In the genomic region with DNA sequence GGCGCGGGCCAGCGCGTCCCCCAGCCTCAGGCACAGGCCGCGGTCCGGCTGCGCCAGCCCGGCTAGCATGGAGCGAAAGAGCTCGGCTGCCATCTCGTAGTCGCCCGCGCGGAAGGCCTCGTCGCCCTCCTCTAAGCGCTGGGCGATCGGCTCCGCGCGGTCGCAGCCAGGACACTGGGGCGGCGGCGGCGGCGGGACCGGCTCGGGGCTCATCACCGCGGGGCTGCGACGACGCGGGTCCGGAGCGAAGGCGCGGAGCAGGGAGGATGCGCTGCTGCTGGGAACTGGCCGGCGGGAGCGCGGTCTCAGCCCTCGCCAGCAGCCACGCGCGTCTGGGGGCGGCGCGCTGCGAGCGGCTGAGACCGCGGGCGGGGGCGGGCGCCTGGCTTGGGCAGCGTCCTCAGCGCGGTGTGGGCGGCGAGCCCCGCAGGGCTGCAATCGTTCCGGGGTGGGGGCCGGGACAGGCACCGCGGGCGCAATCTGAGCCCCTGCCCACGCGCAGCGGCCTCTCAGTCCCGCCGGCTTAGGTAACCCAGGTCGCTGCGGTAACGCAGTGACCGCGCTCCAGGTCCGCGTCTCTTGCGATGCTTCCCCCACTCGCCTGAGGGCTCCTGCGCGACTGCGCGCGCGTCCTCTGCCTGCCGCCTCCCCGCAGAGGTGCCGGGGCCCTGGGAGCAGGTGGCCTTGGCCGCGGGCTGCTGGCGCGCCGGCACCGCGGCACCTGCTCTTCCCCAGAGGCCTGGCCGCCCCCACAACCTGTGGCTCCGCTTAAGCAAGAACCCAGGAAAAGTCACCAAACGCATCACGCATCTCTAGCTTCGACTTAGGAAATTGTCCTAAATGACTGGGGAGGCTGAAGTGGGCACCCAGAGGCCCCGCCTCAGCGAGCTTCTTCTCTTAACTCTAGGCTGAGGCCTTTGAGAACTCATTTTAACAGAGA, we compare ENCODE assay signal across 9 cellular contexts. TPM values are rescaled to one million over a fixed set of nuclear protein-coding genes. Genes with fewer than 3 reads are reported as not detected.
DNase-seq lines count a peak whose midpoint lies in the region; ATAC-seq and TF ChIP-seq lines count a peak whose summit lies in the region.
"Had no signal": no experiment of that assay in that cellular context is flagged by ENCODE, and none has a peak within 500 bp of the region (broad histone marks: within the 10 kb centered on the region; RNA-seq: fewer than 3 reads in every experiment).

A gene (minus strand): TSS at position 621 of the 940 bp plus-strand sequence. CDS start 408 bp downstream, at position 213.

- H3K27me3 ChIP-seq in adrenal gland (no peaks in the 10 kb centered on the region), hepatocyte (peaks cover 61% of the 10 kb centered on the region)

- TF ChIP-seq POLR2A in adrenal gland (IDR thresholded peaks at IDR 0.05): peak; percentile 61 to 85

- no peak for ATAC-seq in GM21576 (IDR thresholded peaks at IDR 0.05; ENCODE audit: unreplicated experiment)

- H3K9me3 ChIP-seq in adrenal gland (replicated peaks in 1 of 3): no peaks in the 10 kb centered on the region
- H3K9me3 ChIP-seq in hepatocyte (ENCODE audit: low read depth): peaks cover 11% of the 10 kb centered on the region

- 1 to 8% (median 2%) methylated on average over 9 to 110 of the region's 110 CpGs for WGBS in adrenal gland, 4 donors
- 3% methylated on average over 75 of the region's 110 CpGs for WGBS in hepatocyte (ENCODE audit: low lambda C conversion rate, missing lambda C conversion rate)

- H2AFZ ChIP-seq in hepatocyte: peak within 1 kb of the TSS; percentile 62

- H3K27ac ChIP-seq in adrenal gland (peak within 1 kb of the TSS; percentile 81 to 96 (median 88)), hepatocyte (no peak within 1 kb of the TSS)

- peak within 1 kb of the TSS; percentile 45 to 88 (median 63) for H3K4me3 ChIP-seq in adrenal gland
- peak within 1 kb of the TSS; percentile 55 for H3K4me3 ChIP-seq in hepatocyte
- H3K4me3 ChIP-seq in retinal pigment epithelial cell (ENCODE audit: low read length): peak within 1 kb of the TSS; percentile 37

- H3K4me1 ChIP-seq in adrenal gland (replicated peaks in 1 of 2) (peaks cover 0 to 17% of the 10 kb centered on the region in 2 donors), hepatocyte (ENCODE audit: insufficient read depth) (no peaks in the 10 kb centered on the region)

- TF ChIP-seq CTCF in adrenal gland (IDR thresholded peaks at IDR 0.05): no peak
- TF ChIP-seq CTCF in hepatocyte (IDR thresholded peaks at IDR 0.05; ENCODE audit: poor library complexity): no peak
- no peak for TF ChIP-seq CTCF in retinal pigment epithelial cell (conservative IDR thresholded peaks at IDR 0.05; ENCODE audit: low read depth, low read length)

- intact Hi-C loops in adrenal gland (cut with DNase I): no loop called here

- H3K79me2 ChIP-seq in hepatocyte: no peaks in the 10 kb centered on the region

- H3K36me3 ChIP-seq in adrenal gland (replicated peaks in 1 of 2): no peaks in the 10 kb centered on the region
- H3K36me3 ChIP-seq in hepatocyte (replicated peaks; ENCODE audit: insufficient read depth, low read depth): no peaks in the 10 kb centered on the region

- no peaks in the 10 kb centered on the region for H3K9me2 ChIP-seq in hepatocyte (replicated peaks; ENCODE audit: insufficient read depth)

- H4K20me1 ChIP-seq in hepatocyte (ENCODE audit: insufficient read depth, poor library complexity, severe bottlenecking): peaks cover 3% of the 10 kb centered on the region

- H3K4me2 ChIP-seq in hepatocyte: peak within 1 kb of the TSS; percentile 93

- DNase-seq in DMS53 treated with DMSO at 0.1 percent for 48 hours (lab: John Stamatoyannopoulos, UW; ENCODE audit: unreplicated experiment): peak; percentile 87
- peak; percentile 77 for DNase-seq in NCI-H1092 treated with DMSO at 0.1 percent for 48 hours (lab: John Stamatoyannopoulos, UW)
- DNase-seq in adrenal gland: peak; percentile 76 to 86 (median 81)
- peak; percentile 58 for DNase-seq in hepatocyte (ENCODE audit: low spot score)
- DNase-seq in retinal pigment epithelial cell (ENCODE audit: low read depth): no peak
- DNase-seq in NOMO-1 treated with dmso at 0.1 percent for 144 hours (lab: John Stamatoyannopoulos, UW; ENCODE audit: unreplicated experiment): no peak
- DNase-seq in NK-92 treated with Interleukin-12 subunit alpha and Interleukin-12 subunit beta, amount 100 ng/mL, for 24 hours (lab: John Stamatoyannopoulos, UW): no peak

RNA-seq across cellular contexts. Expression of the gene that starts here (rescaled TPM):
- total RNA-seq in adrenal gland (100 to 1,000 TPM in 1 of 8 donors, 10 to 100 TPM in 7; 30.5 to 110 (median 61.9) TPM), hepatocyte (1.4 and 1.9 TPM in 2 replicates)
- polyA plus RNA-seq in adrenal gland (10 to 100 TPM in 1 of 3 donors, 1 to 10 TPM in 2; 8.1 to 32.5 (median 8.4) TPM), hepatocyte (0.69 and 1.6 TPM in 2 replicates)
- total RNA-seq: LHCN-M2 had no signal

Comparison
In these comparisons a context has a peak if more than half of its experiments do, and no peak if none do; other contexts are left out.
1. RNA of the gene that starts here (total RNA-seq): 30.5 to 110 TPM in adrenal gland; 1.4 to 1.9 TPM in hepatocyte; every median in the first group is over 10 times any median in the second.
2. DNase-seq: peak in DMS53 treated with DMSO at 0.1 percent for 48 hours (single experiment), NCI-H1092 treated with DMSO at 0.1 percent for 48 hours (single experiment), adrenal gland (7 of 7) and hepatocyte (single experiment); none in retinal pigment epithelial cell (single experiment), NOMO-1 treated with dmso at 0.1 percent for 144 hours (single experiment) and NK-92 treated with Interleukin-12 subunit alpha and Interleukin-12 subunit beta, amount 100 ng/mL, for 24 hours (single experiment).
3. Peak in every context shown above with its lines, with median percentiles within 50 percentile points of each other: H3K4me3 ChIP-seq.